16 cellular contexts compared by ENCODE assay signal in genomic region chr4:25075851-25076250, GRCh38. TPM values are rescaled to one million over a fixed set of nuclear protein-coding genes. Genes with fewer than 3 reads are reported as not detected.
"Had no signal": no experiment of that assay in that cellular context is flagged by ENCODE, and none has a peak within 500 bp of the region (broad histone marks: within the 10 kb centered on the region; RNA-seq: fewer than 3 reads in every experiment).

No MANE protein-coding gene starts in this region.

- H3K27ac Mint-ChIP-seq: activated naive CD4-positive, alpha-beta T cell treated with anti-CD3 and anti-CD28 coated beads, Interleukin-2, amount 50 U/mL, for 72 hours; activated T-cell treated with anti-CD3 and anti-CD28 coated beads, Interleukin-2, amount 50 U/mL, for 24 hours; natural killer cell had no signal

- H3K36me3 ChIP-seq: colonic mucosa, uterus had no signal

- H3K4me3 ChIP-seq: colonic mucosa, uterus had no signal

- H3K27me3 ChIP-seq: colonic mucosa, uterus had no signal

- H3K4me3 Mint-ChIP-seq: activated T-cell treated with anti-CD3 and anti-CD28 coated beads, Interleukin-2, amount 50 U/mL, for 24 hours; natural killer cell had no signal

- H3K9me3 Mint-ChIP-seq: activated naive CD4-positive, alpha-beta T cell treated with anti-CD3 and anti-CD28 coated beads, Interleukin-2, amount 50 U/mL, for 72 hours; natural killer cell had no signal

- H3K36me3 Mint-ChIP-seq: activated naive CD4-positive, alpha-beta T cell treated with anti-CD3 and anti-CD28 coated beads, Interleukin-2, amount 50 U/mL, for 72 hours; natural killer cell had no signal

- H3K4me1 Mint-ChIP-seq: natural killer cell had no signal

- H3K4me1 ChIP-seq: uterus had no signal

- ATAC-seq: activated naive CD4-positive, alpha-beta T cell treated with anti-CD3 and anti-CD28 coated beads, Interleukin-2, amount 50 U/mL, for 72 hours; natural killer cell had no signal

- H3K27ac ChIP-seq: colonic mucosa, uterus had no signal

- DNase-seq: activated CD4-positive, alpha-beta T cell treated with anti-CD3 and anti-CD28 coated beads for 1 hour; activated CD4-positive, alpha-beta T cell treated with anti-CD3 and anti-CD28 coated beads, Interleukin-2, amount 50 U/mL, for 48 hours; activated T-cell treated with anti-CD3 and anti-CD28 coated beads, Interleukin-2, amount 50 U/mL, for 24 hours; amniotic stem cell; central memory CD4-positive, alpha-beta T cell; colonic mucosa; hippocampal formation; mesendoderm; natural killer cell; stimulated activated CD4-positive, alpha-beta T cell treated with anti-CD3 and anti-CD28 coated beads, Interleukin-12 subunit alpha, Interleukin-12 subunit beta, amount 100 ng/mL, for 4 hours; stimulated activated CD4-positive, alpha-beta T cell treated with anti-CD3 and anti-CD28 coated beads, Interleukin-2, amount 100 ng/mL, for 24 hours; T-helper 1 cell; T1000; uterus had no signal

- H3K9me3 ChIP-seq: colonic mucosa, uterus had no signal

RNA-seq across cellular contexts. Expression of gene LGI2, which starts 45.1 kb away (rescaled TPM):
- total RNA-seq: activated naive CD4-positive, alpha-beta T cell treated with anti-CD3 and anti-CD28 coated beads, Interleukin-2, amount 50 U/mL, for 72 hours; glomerular endothelial cell; natural killer cell had no signal
